In the genomic region with DNA sequence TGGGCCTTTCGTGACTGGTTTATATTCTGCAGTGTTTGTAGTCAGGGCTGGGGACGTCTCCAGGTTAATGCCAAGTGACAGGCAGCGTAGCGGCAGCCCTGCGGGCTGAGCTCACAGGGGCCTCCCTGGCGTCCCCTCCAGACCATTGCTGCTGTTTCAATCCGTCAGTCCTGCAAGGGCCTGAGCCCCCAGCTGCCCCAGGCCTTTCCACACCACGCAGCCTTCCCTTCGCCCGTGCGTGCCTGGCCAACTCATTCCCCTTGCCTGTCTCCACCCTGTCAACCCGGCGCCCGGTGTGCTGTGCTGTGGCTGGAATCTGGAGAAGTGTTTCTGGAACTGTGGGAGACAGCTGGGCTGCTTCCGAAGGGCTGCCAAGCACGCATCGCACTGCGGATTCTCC, we compare ENCODE assay signal across 34 cellular contexts. TPM values are rescaled to one million over a fixed set of nuclear protein-coding genes. Genes with fewer than 3 reads are reported as not detected.
"Had no signal": no experiment of that assay in that cellular context is flagged by ENCODE, and none has a peak within 500 bp of the region (broad histone marks: within the 10 kb centered on the region; RNA-seq: fewer than 3 reads in every experiment).

No MANE protein-coding gene starts in this region.

- H3K36me3 Mint-ChIP-seq: activated naive CD4-positive, alpha-beta T cell treated with anti-CD3 and anti-CD28 coated beads, Interleukin-2, amount 10 ng/mL, durations not matched to agents 7 days and 5 days; activated naive CD8-positive, alpha-beta T cell treated with anti-CD3 and anti-CD28 coated beads for 36 hours; IgD-negative memory B cell had no signal

- H3K4me2 ChIP-seq: KMS-11 had no signal

- H3K36me3 ChIP-seq: breast epithelium, MG63, SJSA1 had no signal

- H3K4me1 Mint-ChIP-seq: activated CD4-positive, alpha-beta T cell treated with anti-CD3 and anti-CD28 coated beads for 36 hours; activated naive CD8-positive, alpha-beta T cell treated with anti-CD3 and anti-CD28 coated beads for 36 hours; IgD-negative memory B cell had no signal

- H3K9ac ChIP-seq: KMS-11 had no signal

- H3K9me3 Mint-ChIP-seq: activated CD4-positive, alpha-beta memory T cell treated with anti-CD3 and anti-CD28 coated beads, Interleukin-2, amount 10 ng/mL, durations not matched to agents 7 days and 5 days; activated naive CD8-positive, alpha-beta T cell treated with anti-CD3 and anti-CD28 coated beads for 36 hours; activated T-cell treated with anti-CD3 and anti-CD28 coated beads, Interleukin-2, amount 50 U/mL, for 72 hours; activated T-helper 2 cell treated with anti-CD3 and anti-CD28 coated beads, Interferon-gamma antibody, Interleukin-2, Interleukin-4, amounts not matched to agents 10 μg/mL and 5 μg/mL and 100 μg/mL, durations not matched to agents 14 hours and 24 hours and 36 hours had no signal

- H3K9me3 ChIP-seq: breast epithelium, SJSA1 had no signal

- ATAC-seq: activated CD4-positive, alpha-beta T cell treated with anti-CD3 and anti-CD28 coated beads for 36 hours; activated T-cell treated with anti-CD3 and anti-CD28 coated beads, Interleukin-2, amount 50 U/mL, for 72 hours; Panc1; T-helper 17 cell had no signal

- H3K27ac Mint-ChIP-seq: activated CD4-positive, alpha-beta memory T cell treated with anti-CD3 and anti-CD28 coated beads, Interleukin-2, amount 10 ng/mL, durations not matched to agents 7 days and 5 days; activated CD4-positive, alpha-beta T cell treated with anti-CD3 and anti-CD28 coated beads for 36 hours; activated naive CD4-positive, alpha-beta T cell treated with anti-CD3 and anti-CD28 coated beads, Interleukin-2, amount 10 ng/mL, durations not matched to agents 7 days and 5 days; activated naive CD8-positive, alpha-beta T cell treated with anti-CD3 and anti-CD28 coated beads for 36 hours; activated T-cell treated with anti-CD3 and anti-CD28 coated beads, Interleukin-2, amount 50 U/mL, for 72 hours; activated T-helper 2 cell treated with anti-CD3 and anti-CD28 coated beads, Interferon-gamma antibody, Interleukin-2, Interleukin-4, amounts not matched to agents 10 μg/mL and 5 μg/mL and 100 μg/mL, durations not matched to agents 14 hours and 24 hours and 36 hours; IgD-negative memory B cell; T-helper 17 cell had no signal

- H3K27ac ChIP-seq: breast epithelium, KMS-11, SJSA1 had no signal

- H3K4me3 ChIP-seq: breast epithelium, MG63, SJSA1 had no signal

- H3K4me3 Mint-ChIP-seq: activated CD4-positive, alpha-beta memory T cell treated with anti-CD3 and anti-CD28 coated beads, Interleukin-2, amount 10 ng/mL, durations not matched to agents 7 days and 5 days; activated CD4-positive, alpha-beta T cell treated with anti-CD3 and anti-CD28 coated beads for 36 hours; activated naive CD4-positive, alpha-beta T cell treated with anti-CD3 and anti-CD28 coated beads, Interleukin-2, amount 10 ng/mL, durations not matched to agents 7 days and 5 days; activated naive CD8-positive, alpha-beta T cell treated with anti-CD3 and anti-CD28 coated beads for 36 hours; activated T-cell treated with anti-CD3 and anti-CD28 coated beads, Interleukin-2, amount 50 U/mL, for 72 hours; IgD-negative memory B cell; T-helper 17 cell had no signal

- DNase-seq: activated CD4-positive, alpha-beta memory T cell treated with anti-CD3 and anti-CD28 coated beads, Interleukin-2, amount 10 ng/mL, durations not matched to agents 7 days and 5 days; activated CD4-positive, alpha-beta T cell treated with anti-CD3 and anti-CD28 coated beads for 36 hours; activated CD4-positive, alpha-beta T cell treated with anti-CD3 and anti-CD28 coated beads, Interleukin-2, amount 50 U/mL, for 1 hour; activated gamma-delta T cell treated with Interleukin-2 at 50 U/mL for 16 hours; activated naive CD4-positive, alpha-beta T cell treated with anti-CD3 and anti-CD28 coated beads, Interleukin-2, amount 10 ng/mL, durations not matched to agents 7 days and 5 days; activated naive CD8-positive, alpha-beta T cell treated with anti-CD3 and anti-CD28 coated beads for 36 hours; activated T-cell treated with anti-CD3 and anti-CD28 coated beads for 4 hours; activated T-cell treated with anti-CD3 and anti-CD28 coated beads, Interleukin-2, amount 50 U/mL, for 72 hours; anterior cingulate cortex; MG63; MV-4-11; NCI-H1092 treated with DMSO at 0.1 percent for 48 hours; NCI-H1417 treated with DMSO at 0.1 percent for 48 hours; NCI-H1694; NCI-H2029; NCI-H2107; NCI-H2171 treated with DMSO at 0.1 percent for 48 hours; NCI-H226; NCI-H526; NCI-H774; OCI-M1; Right ventricle myocardium superior; RPMI8226; T-helper 17 cell; T-helper 9 cell had no signal

- H3K4me1 ChIP-seq: breast epithelium, SJSA1 had no signal

RNA-seq across cellular contexts. Expression of a gene that starts 11.9 kb away (rescaled TPM):
- total RNA-seq: activated CD4-positive, alpha-beta memory T cell treated with anti-CD3 and anti-CD28 coated beads, Interleukin-2, amount 10 ng/mL, durations not matched to agents 7 days and 5 days; activated CD4-positive, alpha-beta T cell treated with anti-CD3 and anti-CD28 coated beads for 36 hours; activated CD8-positive, alpha-beta memory T cell treated with anti-CD3 and anti-CD28 coated beads for 36 hours; activated naive CD8-positive, alpha-beta T cell treated with anti-CD3 and anti-CD28 coated beads for 36 hours; activated T-cell treated with anti-CD3 and anti-CD28 coated beads, Interleukin-2, amount 50 U/mL, for 72 hours; activated T-helper 2 cell treated with anti-CD3 and anti-CD28 coated beads, Interferon-gamma antibody, Interleukin-2, Interleukin-4, amounts not matched to agents 10 μg/mL and 5 μg/mL and 100 μg/mL, durations not matched to agents 14 hours and 24 hours and 36 hours; breast epithelium; NCI-H460; Right ventricle myocardium superior; SJSA1; T-helper 17 cell had no signal
- polyA plus RNA-seq: adipose tissue, IgD-negative memory B cell had no signal

RNA-seq across cellular contexts. Expression of a gene that starts 42.3 kb away (rescaled TPM):
- total RNA-seq: SJSA1 had no signal
